ENCODE assay signal across 8 cellular contexts in genomic region chrX:130975947-130976346, GRCh38.
DNase-seq lines count a peak whose midpoint lies in the region; ATAC-seq and TF ChIP-seq lines count a peak whose summit lies in the region.

No MANE protein-coding gene starts in this region.

- peak; percentile 41 for DNase-seq in AG10803 (ENCODE audit: low read depth)
- peak; percentile 56 for DNase-seq in NCI-H460 (ENCODE audit: extremely low read depth, low read depth)
- DNase-seq in adrenal gland = peak in 6 of 7 donors; percentile 27 to 56 (median 36)
- DNase-seq in iris pigment epithelial cell (ENCODE audit: low read depth) = peak; percentile 50
- DNase-seq in testis = peak; percentile 48

- WGBS in adrenal gland, 4 donors = 8 to 9% (median 8%) methylated on average over 7 of the region's 7 CpGs
- WGBS in testis, 2 donors = 11 to 19% methylated on average over 7 of the region's 7 CpGs

- TF ChIP-seq POLR2A in adrenal gland (IDR thresholded peaks at IDR 0.05) (no peak), testis (IDR thresholded peaks at IDR 0.05) (no peak)

- no peaks in the 10 kb centered on the region for H3K4me1 ChIP-seq in adrenal gland (replicated peaks in 1 of 2)
- no peaks in the 10 kb centered on the region for H3K4me1 ChIP-seq in testis

- intact Hi-C loops in adrenal gland (cut with DNase I) (no loop called here), testis (cut with DNase I; ENCODE audit: low total_unique reads) (no loop called here)

- H3K9me3 ChIP-seq in adrenal gland (replicated peaks in 1 of 3) (no peaks in the 10 kb centered on the region), testis (no peaks in the 10 kb centered on the region)

- H3K27ac ChIP-seq in adrenal gland (no peak overlapping the region), testis (no peak overlapping the region)

- TF ChIP-seq CTCF in AG10803 (conservative IDR thresholded peaks at IDR 0.05; ENCODE audit: low read length) = peak; percentile 64
- TF ChIP-seq CTCF in GM12873 (IDR thresholded peaks at IDR 0.05; ENCODE audit: insufficient read depth, low read depth, low read length, missing control alignments) = peak; percentile 69
- peak; percentile 27 to 62 (median 50) for TF ChIP-seq CTCF in adrenal gland (IDR thresholded peaks at IDR 0.05)
- TF ChIP-seq CTCF in testis (IDR thresholded peaks at IDR 0.05) = peak in 2 of 3 experiments; percentile 25 to 43

- peaks cover 22% of the 10 kb centered on the region for H3K27me3 ChIP-seq in adrenal gland
- H3K27me3 ChIP-seq in testis = no peaks in the 10 kb centered on the region

- H3K36me3 ChIP-seq in adrenal gland (replicated peaks in 1 of 2) (no peaks in the 10 kb centered on the region), testis (ENCODE audit: low read depth, missing control alignments) (no peaks in the 10 kb centered on the region)

- H3K4me3 ChIP-seq in AG10803 (ENCODE audit: low read length) (no peak overlapping the region), adrenal gland (no peak overlapping the region), testis (no peak overlapping the region)

- ATAC-seq in HG02981 (IDR thresholded peaks at IDR 0.05; ENCODE audit: unreplicated experiment) (peak; percentile 72), HG02588 (IDR thresholded peaks at IDR 0.05; ENCODE audit: unreplicated experiment) (no peak)
